ENCODE assay signal across 9 cellular contexts in genomic region chr5:87410941-87411340, GRCh38. TPM values are rescaled to one million over a fixed set of nuclear protein-coding genes. Genes with fewer than 3 reads are reported as not detected.
A peak's percentile ranks its signal among the peaks of the same experiment; 100 is the strongest.
DNase-seq lines count a peak whose midpoint lies in the region; ATAC-seq and TF ChIP-seq lines count a peak whose summit lies in the region.
"Had no signal": no experiment of that assay in that cellular context is flagged by ENCODE, and none has a peak within 500 bp of the region (broad histone marks: within the 10 kb centered on the region; RNA-seq: fewer than 3 reads in every experiment).

No MANE protein-coding gene starts in this region.

- H3K4me1 Mint-ChIP-seq in Caco-2 (ENCODE audit: low read depth, unreplicated experiment) (peaks cover 5% of the 10 kb centered on the region), nephron (peaks cover 23% of the 10 kb centered on the region)

- H3K9ac ChIP-seq in Loucy (ENCODE audit: low read depth, low read length, poor library complexity, severe bottlenecking), result peak overlapping the region; percentile 85

- intact Hi-C loops in Caco-2 (cut with micrococcal nuclease; ENCODE audit: unreplicated experiment), result loop anchor here (5.0 kb wide), 1 partner anchor 856 kb away; the partner anchor contains the start of gene TMEM161B

- no peaks in the 10 kb centered on the region for H3F3A ChIP-seq in Loucy (ENCODE audit: low read depth)

- CTCF ChIA-PET in Caco-2 (lab: Charles Lee), result interaction anchor here (0.8 kb wide), 1 partner anchor 11 kb away, joined by 5 read pairs; no protein-coding TSS in a partner anchor

- BruUV-seq in Caco-2 (replicated peaks; lab: Mats Ljungman, UMichigan), result no TSS peak

- peak overlapping the region; percentile 77 for H3K4me2 ChIP-seq in Loucy (ENCODE audit: low read depth, low read length, poor library complexity, severe bottlenecking)

- no peaks in the 10 kb centered on the region for H3K27me3 ChIP-seq in Caco-2 (replicated peaks; ENCODE audit: control insufficient read depth, insufficient read depth, low read length)
- H3K27me3 ChIP-seq in Loucy (ENCODE audit: insufficient read depth, low read length, poor library complexity, severe bottlenecking), result no peaks in the 10 kb centered on the region

- no peaks in the 10 kb centered on the region for H3K27me3 Mint-ChIP-seq in Caco-2 (ENCODE audit: insufficient read depth, unreplicated experiment)
- H3K27me3 Mint-ChIP-seq in nephron (ENCODE audit: low read depth), result no peaks in the 10 kb centered on the region

- no peak for DNase-seq in Caco-2
- peak; percentile 79 to 86 for DNase-seq in cardiac fibroblast (ENCODE audit: low read depth in 2 of 2)
- no peak for DNase-seq in NCI-H69 (lab: John Stamatoyannopoulos, UW)
- DNase-seq in stimulated activated CD4-positive, alpha-beta T cell treated with anti-CD3 and anti-CD28 coated beads, Interleukin-2, amount 100 ng/mL, for 24 hours, result no peak
- DNase-seq: stimulated activated CD4-positive, alpha-beta T cell treated with anti-CD3 and anti-CD28 coated beads, Interleukin-4, amount 100 ng/mL, for 1 hour had no signal

- no peak overlapping the region for H2AFZ ChIP-seq in Loucy (ENCODE audit: low read length)

- H3K27ac Mint-ChIP-seq in Caco-2 (ENCODE audit: unreplicated experiment) (no peak overlapping the region), nephron (peak overlapping the region in 1 of 3 experiments; percentile 68)

- H3K4me3 Mint-ChIP-seq in Caco-2 (ENCODE audit: unreplicated experiment) (peak overlapping the region; percentile 65), nephron (peak overlapping the region; percentile 82 to 90 (median 85))

- H3K9me3 ChIP-seq in Caco-2, result no peaks in the 10 kb centered on the region
- no peaks in the 10 kb centered on the region for H3K9me3 ChIP-seq in Loucy (ENCODE audit: insufficient read depth, low read depth, low read length)

- H3K36me3 ChIP-seq in Caco-2 (ENCODE audit: control insufficient read depth, insufficient read depth, low read length) (no peaks in the 10 kb centered on the region; the same call in 1 of the 2 replicates), Loucy (ENCODE audit: insufficient read depth, low read length) (peaks cover 31% of the 10 kb centered on the region; the same call in 1 of the 2 replicates)

- H3K36me3 Mint-ChIP-seq in Caco-2 (ENCODE audit: insufficient read depth, unreplicated experiment), result peaks cover 46% of the 10 kb centered on the region
- peaks cover 41% of the 10 kb centered on the region for H3K36me3 Mint-ChIP-seq in nephron (ENCODE audit: low read depth)

- no peak overlapping the region for H3K4me3 ChIP-seq in Caco-2 (ENCODE audit: low read depth, low read length)
- peak overlapping the region; percentile 90 for H3K4me3 ChIP-seq in Loucy (ENCODE audit: low read length, poor library complexity, severe bottlenecking)
- peak overlapping the region in 1 of 2 donors; percentile 87 for H3K4me3 ChIP-seq in cardiac fibroblast (replicated peaks in 1 of 2; ENCODE audit: low read depth in 2 of 2, low read length in 2 of 2)

- ATAC-seq in HG02981 (IDR thresholded peaks at IDR 0.05; ENCODE audit: unreplicated experiment) (no peak), GM19397 (IDR thresholded peaks at IDR 0.05; ENCODE audit: unreplicated experiment) (no peak)

- H3K9me3 Mint-ChIP-seq in Caco-2 (ENCODE audit: unreplicated experiment) (no peaks in the 10 kb centered on the region), nephron (no peaks in the 10 kb centered on the region)

- TF ChIP-seq CTCF in Caco-2 (IDR thresholded peaks at IDR 0.05; ENCODE audit: insufficient read depth in 1 of 2, low read depth in 1 of 2, low read length in 1 of 2, severe bottlenecking in 1 of 2, unreplicated experiment in 1 of 2) (no peak), Loucy (conservative IDR thresholded peaks at IDR 0.05; ENCODE audit: low read length) (no peak), cardiac fibroblast (IDR thresholded peaks at IDR 0.05; ENCODE audit: low read depth, low read length) (no peak), nephron (IDR thresholded peaks at IDR 0.05; ENCODE audit: unreplicated experiment in 3 of 3) (no peak)

- H3K4me1 ChIP-seq in Caco-2 (0 out of 2 replicates have a peak, but pooled peaks cover 5% of the 10 kb centered on the region), Loucy (ENCODE audit: insufficient read depth, low read length, poor library complexity, severe bottlenecking) (peaks cover 50% of the 10 kb centered on the region)

- H3K9me2 ChIP-seq in Loucy (replicated peaks; ENCODE audit: low read depth, low read length), result no peaks in the 10 kb centered on the region

- POLR2A ChIA-PET in Caco-2 (lab: Charles Lee), result no interaction called here

- peaks cover 70% of the 10 kb centered on the region for H3K79me2 ChIP-seq in Loucy (ENCODE audit: insufficient read depth, low read length)

- H4K20me1 ChIP-seq in Loucy (ENCODE audit: insufficient read depth, low read length, poor library complexity, severe bottlenecking), result peaks cover 46% of the 10 kb centered on the region

RNA-seq across cellular contexts. Expression of gene CCNH, which starts 1.8 kb away (rescaled TPM):
- 39.4 and 39.6 TPM in 2 replicates for total RNA-seq in Caco-2 (2022)

Comparison
In these comparisons a context has a peak if more than half of its experiments do, and no peak if none do; other contexts are left out.
1. DNase-seq: peak in cardiac fibroblast (2 of 2); none in Caco-2 (0 of 2), NCI-H69 (single experiment) and stimulated activated CD4-positive, alpha-beta T cell treated with anti-CD3 and anti-CD28 coated beads, Interleukin-2, amount 100 ng/mL, for 24 hours (0 of 2).